ENCODE assay signal across 11 cellular contexts in genomic region chr12:16350682-16351081, GRCh38. TPM values are rescaled to one million over a fixed set of nuclear protein-coding genes. Genes with fewer than 3 reads are reported as not detected.
DNase-seq lines count a peak whose midpoint lies in the region; ATAC-seq and TF ChIP-seq lines count a peak whose summit lies in the region.
"Had no signal": no experiment of that assay in that cellular context is flagged by ENCODE, and none has a peak within 500 bp of the region (broad histone marks: within the 10 kb centered on the region; RNA-seq: fewer than 3 reads in every experiment).

No MANE protein-coding gene starts in this region.

- H3K4me1 ChIP-seq in trophoblast cell (ENCODE audit: control insufficient read depth in 1 of 2, insufficient read depth in 2 of 2, low read length in 2 of 2), result peaks cover 7 to 14% of the 10 kb centered on the region in 2 experiments

- POLR2A ChIA-PET in activated CD8-positive, alpha-beta T cell treated with anti-CD3 and anti-CD28 coated beads for 36 hours (lab: Charles Lee), result no interaction called here

- H3K9ac ChIP-seq in trophoblast cell (ENCODE audit: low read length), result no peak overlapping the region

- H3K4ac ChIP-seq in trophoblast cell (ENCODE audit: low read depth, low read length), result no peak overlapping the region

- ATAC-seq in esophagus mucosa, result peak; percentile 96
- no peak for ATAC-seq in GM21786 (IDR thresholded peaks at IDR 0.05; ENCODE audit: unreplicated experiment)
- ATAC-seq in activated CD8-positive, alpha-beta T cell treated with anti-CD3 and anti-CD28 coated beads for 36 hours, result no peak

- CTCF ChIA-PET in activated CD8-positive, alpha-beta T cell treated with anti-CD3 and anti-CD28 coated beads for 36 hours (lab: Charles Lee), result interaction anchor here (1.3 kb wide), 1 partner anchor 10 kb away, joined by 3 read pairs; no protein-coding TSS in a partner anchor

- DNase-seq in ELR (ENCODE audit: low read depth), result peak; percentile 83
- DNase-seq in NCI-H460 (ENCODE audit: extremely low read depth, low read depth), result peak; percentile 67
- peak; percentile 74 to 83 for DNase-seq in trophoblast cell
- no peak for DNase-seq in inferior parietal cortex (ENCODE audit: extremely low spot score)
- no peak for DNase-seq in NCI-H2081 treated with DMSO at 0.1 percent for 48 hours (lab: John Stamatoyannopoulos, UW)
- no peak for DNase-seq in activated CD8-positive, alpha-beta T cell treated with anti-CD3 and anti-CD28 coated beads for 36 hours
- DNase-seq: effector CD4-positive, alpha-beta T cell; retina had no signal

- H2BK5ac ChIP-seq in trophoblast cell (ENCODE audit: low read depth, low read length, poor library complexity), result no peak overlapping the region

- no peak overlapping the region for H3K4me3 ChIP-seq in trophoblast cell (ENCODE audit: low read depth, low read length)

- no peak overlapping the region for H2BK120ac ChIP-seq in trophoblast cell (ENCODE audit: insufficient read depth, low read length, poor library complexity)

- H4K8ac ChIP-seq in trophoblast cell (ENCODE audit: low read depth, low read length), result no peak overlapping the region

- intact Hi-C loops in activated CD8-positive, alpha-beta T cell treated with anti-CD3 and anti-CD28 coated beads for 36 hours (cut with micrococcal nuclease), result no loop called here

- H3K14ac ChIP-seq in trophoblast cell (ENCODE audit: low read length), result no peak overlapping the region

- no peaks in the 10 kb centered on the region for H3K36me3 Mint-ChIP-seq in activated CD8-positive, alpha-beta T cell treated with anti-CD3 and anti-CD28 coated beads for 36 hours (ENCODE audit: low read depth)

- no CpG with 5 or more reads among the region's 1 CpG for WGBS in trophoblast cell (ENCODE audit: extremely low coverage, insufficient coverage, insufficient read length)

- no peak for TF ChIP-seq CTCF in activated CD8-positive, alpha-beta T cell treated with anti-CD3 and anti-CD28 coated beads for 36 hours (IDR thresholded peaks at IDR 0.05)

- H3K27me3 ChIP-seq in trophoblast cell (ENCODE audit: insufficient read depth, low read length), result no peaks in the 10 kb centered on the region

- H3K23ac ChIP-seq in trophoblast cell (ENCODE audit: low read length), result no peak overlapping the region

- no peaks in the 10 kb centered on the region for H3K9me3 Mint-ChIP-seq in activated CD8-positive, alpha-beta T cell treated with anti-CD3 and anti-CD28 coated beads for 36 hours

- H4K12ac ChIP-seq in trophoblast cell (ENCODE audit: low read depth, low read length), result no peak overlapping the region

- H4K91ac ChIP-seq in trophoblast cell (ENCODE audit: low read depth, low read length), result no peak overlapping the region

- peaks cover 5 to 6% of the 10 kb centered on the region in 2 experiments for H3K36me3 ChIP-seq in trophoblast cell (ENCODE audit: control insufficient read depth in 1 of 2, insufficient read depth in 2 of 2, low read length in 2 of 2)

- H3K27ac Mint-ChIP-seq in activated CD8-positive, alpha-beta T cell treated with anti-CD3 and anti-CD28 coated beads for 36 hours, result no peak overlapping the region

- H3K27me3 Mint-ChIP-seq in activated CD8-positive, alpha-beta T cell treated with anti-CD3 and anti-CD28 coated beads for 36 hours, result peaks cover 8% of the 10 kb centered on the region

- no peaks in the 10 kb centered on the region for H3K9me3 ChIP-seq in trophoblast cell (ENCODE audit: insufficient read depth, low read depth, low read length)

- no peak overlapping the region for H3K4me2 ChIP-seq in trophoblast cell (ENCODE audit: low read length)

- no peak overlapping the region for H3K18ac ChIP-seq in trophoblast cell (ENCODE audit: low read length)

- peaks cover 7% of the 10 kb centered on the region for H3K79me2 ChIP-seq in trophoblast cell (ENCODE audit: control insufficient read depth, insufficient read depth, low read length, poor library complexity)

- peaks cover 13% of the 10 kb centered on the region for H3K79me1 ChIP-seq in trophoblast cell (ENCODE audit: low read length)

- H2BK12ac ChIP-seq in trophoblast cell (ENCODE audit: low read length), result no peak overlapping the region

- no peak overlapping the region for H2AK5ac ChIP-seq in trophoblast cell (ENCODE audit: low read length)

- H3K4me1 Mint-ChIP-seq in activated CD8-positive, alpha-beta T cell treated with anti-CD3 and anti-CD28 coated beads for 36 hours (ENCODE audit: low read depth), result no peaks in the 10 kb centered on the region

- H2AFZ ChIP-seq in trophoblast cell (ENCODE audit: insufficient read depth, low read length, poor library complexity), result no peak overlapping the region

- no peak overlapping the region for H3K4me3 Mint-ChIP-seq in activated CD8-positive, alpha-beta T cell treated with anti-CD3 and anti-CD28 coated beads for 36 hours

- no peak overlapping the region for H3K27ac ChIP-seq in trophoblast cell (ENCODE audit: low read depth, low read length)
- H3K27ac ChIP-seq: VCaP had no signal

RNA-seq across cellular contexts. Expression of gene MGST1, which starts 3.2 kb away (rescaled TPM):
- 309 and 386 TPM in 2 replicates for total RNA-seq in NCI-H460 (2014; rRNA removed; shearing (Covaris generic))
- polyA plus RNA-seq in NCI-H460 (2014; cell fraction: nucleus; rRNA removed), result 312 and 342 TPM in 2 replicates
- total RNA-seq in esophagus mucosa, result 145 TPM
- polyA plus RNA-seq in trophoblast cell (2013), result 561 and 590 TPM in 2 replicates
- not detected for total RNA-seq in activated CD8-positive, alpha-beta T cell treated with anti-CD3 and anti-CD28 coated beads for 36 hours

Comparison
In these comparisons a context has a peak if more than half of its experiments do, and no peak if none do; other contexts are left out.
1. DNase-seq: peak in ELR (single experiment), NCI-H460 (single experiment) and trophoblast cell (2 of 2); none in inferior parietal cortex (single experiment), NCI-H2081 treated with DMSO at 0.1 percent for 48 hours (single experiment) and activated CD8-positive, alpha-beta T cell treated with anti-CD3 and anti-CD28 coated beads for 36 hours (single experiment).
2. RNA of gene MGST1, which starts 3.2 kb away (total RNA-seq): 309 to 386 TPM in NCI-H460 and 145 TPM in esophagus mucosa (single experiment); not detected in activated CD8-positive, alpha-beta T cell treated with anti-CD3 and anti-CD28 coated beads for 36 hours; every median in the first group is over 100 times any median in the second.